In the genomic region with DNA sequence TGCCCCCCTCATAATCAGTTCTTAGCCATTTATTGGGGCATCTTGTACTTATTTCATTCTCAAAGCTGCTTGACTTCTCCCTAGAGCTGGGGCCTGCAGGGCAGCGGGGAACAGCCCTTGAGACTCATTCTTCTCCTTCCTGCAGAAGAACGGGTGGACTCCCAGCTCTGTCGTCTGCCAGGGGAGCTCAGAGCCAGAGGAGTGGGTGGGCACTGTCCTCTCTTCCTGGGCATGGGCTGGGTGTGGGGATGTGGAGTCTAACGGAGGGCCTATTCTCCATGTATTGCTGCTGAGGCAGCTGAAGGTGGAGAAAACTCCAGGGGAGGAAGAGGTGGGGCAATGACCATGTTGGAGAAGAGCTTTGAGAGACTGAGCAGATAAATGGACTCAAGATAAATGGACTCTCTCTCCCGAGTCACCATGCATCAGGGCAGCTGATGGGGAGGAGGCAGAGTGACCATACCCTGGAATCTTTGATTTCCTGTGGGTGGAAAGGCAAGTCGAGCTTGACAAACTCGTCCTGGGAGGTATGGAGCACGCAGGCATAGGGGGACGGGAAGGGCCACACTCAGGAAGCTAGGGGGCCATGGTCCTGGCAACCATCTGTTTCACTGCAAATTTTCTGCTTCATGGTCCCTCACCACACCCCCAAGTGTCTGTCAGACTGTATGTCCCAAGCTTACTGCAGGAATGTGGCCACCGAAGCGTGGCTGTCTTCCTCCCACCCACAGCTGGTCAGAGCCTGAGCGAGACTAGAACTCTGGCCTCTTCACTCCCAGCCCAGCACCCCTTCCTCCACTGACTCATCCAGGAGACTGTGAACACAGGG, we compare ENCODE assay signal across 1 cellular context.
TF ChIP-seq lines count a peak whose summit lies in the region.

No MANE protein-coding gene starts in this region.

TF ChIP-seq in HEK293T, 16 proteins besides CTCF, POLR2A, EP300 and RAD21 (continued from another document):
- TF ChIP-seq L3MBTL2 (conservative IDR thresholded peaks at IDR 0.05), result no peak
